12 cellular contexts compared by ENCODE assay signal in the genomic region with DNA sequence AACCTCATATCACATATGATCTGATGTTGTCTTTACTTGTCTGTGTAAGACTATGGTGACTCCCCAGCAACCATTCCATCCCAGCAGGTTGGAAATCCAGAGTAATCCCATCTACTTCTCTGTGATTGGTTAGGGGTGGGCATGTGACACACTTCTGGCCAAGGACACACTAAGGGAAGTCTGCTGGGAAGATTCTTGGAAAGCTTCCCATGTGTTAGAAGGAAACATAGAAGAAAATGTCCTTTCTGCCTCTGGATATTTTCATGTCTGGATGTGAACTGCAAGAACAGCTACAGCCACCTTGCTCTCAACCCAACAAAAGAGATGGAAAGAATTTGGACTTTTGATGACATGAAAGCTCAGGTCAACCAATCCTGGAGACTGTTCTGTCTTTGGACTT. TPM values are rescaled to one million over a fixed set of nuclear protein-coding genes. Genes with fewer than 3 reads are reported as not detected.
A peak's percentile ranks its signal among the peaks of the same experiment; 100 is the strongest.
DNase-seq lines count a peak whose midpoint lies in the region; ATAC-seq, FAIRE-seq and TF ChIP-seq lines count a peak whose summit lies in the region.
"Had no signal": no experiment of that assay in that cellular context is flagged by ENCODE, and none has a peak within 500 bp of the region (broad histone marks: within the 10 kb centered on the region; RNA-seq: fewer than 3 reads in every experiment).

No MANE protein-coding gene starts in this region.

- DNase-seq in HFFc6 (peak; percentile 53), K562 (ENCODE audit: extremely low read depth in 1 of 4, low spot score in 3 of 4) (no peak), left cardiac atrium (peak; percentile 30), stromal cell of bone marrow (ENCODE audit: low read depth) (peak; percentile 59), kidney (no peak), middle frontal gyrus (ENCODE audit: extremely low spot score, low spot score) (no peak)
- DNase-seq in activated effector memory CD4-positive, alpha-beta T cell treated with Interleukin-2 at 50 U/mL for 16 hours: no peak
- DNase-seq: NCI-H187 treated with DMSO at 0.1 percent for 48 hours, SHP77 treated with DMSO at 0.1 percent for 48 hours, spleen had no signal

- FAIRE-seq in K562 (lab: Jason Lieb, UNC): no peak
- no peak for FAIRE-seq in kidney (lab: Jason Lieb, UNC)
- FAIRE-seq: keratinocyte had no signal

- no peaks in the 10 kb centered on the region for H3K9me1 ChIP-seq in K562 (ENCODE audit: control insufficient read depth, insufficient read depth, low read length)

- H3K4me1 Mint-ChIP-seq in HFFc6 (ENCODE audit: low read depth): peaks cover 23% of the 10 kb centered on the region

- H3K9me3 Mint-ChIP-seq in HFFc6: no peaks in the 10 kb centered on the region
- H3K9me3 Mint-ChIP-seq: stimulated activated naive CD8-positive, alpha-beta T cell treated with anti-CD3 and anti-CD28 coated beads, Interleukin-15, Interleukin-2, amounts not matched to agents 100 ng/mL and 50 ng/mL, for 24 hours had no signal

- TF ChIP-seq POLR2A in K562 (conservative IDR thresholded peaks at IDR 0.05): no peak

- H2AFZ ChIP-seq in K562 (ENCODE audit: low read depth, low read length): no peak overlapping the region

- H3K27me3 Mint-ChIP-seq in HFFc6 (ENCODE audit: insufficient read depth): no peaks in the 10 kb centered on the region; the same call in 1 of the 2 replicates

- peaks cover 20% of the 10 kb centered on the region for H3K36me3 Mint-ChIP-seq in HFFc6 (ENCODE audit: low read depth)

- peaks cover 23% of the 10 kb centered on the region for H3K79me2 ChIP-seq in K562 (ENCODE audit: control insufficient read depth, insufficient read depth, low read length)

- BruUV-seq in K562 (replicated peaks; lab: Mats Ljungman, UMichigan): no TSS peak

- no peak for TF ChIP-seq RAD21 in K562 (CRISPR knock-in tag; conservative IDR thresholded peaks at IDR 0.05 in 1 of 2, IDR thresholded peaks at IDR 0.05 in 1 of 2)

- peaks cover 24 to 27% of the 10 kb centered on the region in 2 experiments for H3K4me1 ChIP-seq in K562 (replicated peaks in 1 of 2; ENCODE audit: control insufficient read depth in 2 of 2, insufficient read depth in 2 of 2, low read length in 2 of 2)
- peaks cover 2 to 7% of the 10 kb centered on the region in 2 donors for H3K4me1 ChIP-seq in kidney (ENCODE audit: control insufficient read depth in 1 of 2, insufficient read depth in 1 of 2, low read depth in 1 of 2, low read length in 2 of 2)

- H3K9me3 ChIP-seq in K562 (replicated peaks; ENCODE audit: control insufficient read depth, insufficient read depth, low read depth, low read length) (no peaks in the 10 kb centered on the region), kidney (ENCODE audit: control insufficient read depth in 1 of 2, low read length in 2 of 2) (no peaks in the 10 kb centered on the region)
- H3K9me3 ChIP-seq: spleen had no signal

- POLR2A ChIA-PET in K562 (lab: Yijun Ruan, JAX): interaction anchor here (0.6 to 4.4 kb wide), 7 partner anchors 9 to 25 kb away, joined by 3 to 38 read pairs (median 5); no protein-coding TSS in a partner anchor

- H3K4me3 ChIP-seq in K562 (no peak overlapping the region), kidney (ENCODE audit: low read length in 2 of 2) (no peak overlapping the region)
- H3K4me3 ChIP-seq: spleen had no signal

- no peak overlapping the region for H3K4me2 ChIP-seq in K562 (ENCODE audit: insufficient read depth, low read length)

- intact Hi-C loops in K562 (cut with micrococcal nuclease) (no loop called here), left cardiac atrium (cut with DNase I) (no loop called here), kidney (cut with DNase I) (no loop called here)

- H3K4me3 Mint-ChIP-seq in HFFc6: no peak overlapping the region
- H3K4me3 Mint-ChIP-seq: stimulated activated naive CD8-positive, alpha-beta T cell treated with anti-CD3 and anti-CD28 coated beads, Interleukin-15, Interleukin-2, amounts not matched to agents 100 ng/mL and 50 ng/mL, for 24 hours had no signal

- ATAC-seq in K562: no peak
- no peak for ATAC-seq in left cardiac atrium

- no peaks in the 10 kb centered on the region for H3K27me3 ChIP-seq in K562 (ENCODE audit: control insufficient read depth in 2 of 2, insufficient read depth in 2 of 2, low read length in 2 of 2)
- H3K27me3 ChIP-seq: spleen had no signal

- H3K9ac ChIP-seq in K562 (ENCODE audit: insufficient read depth in 1 of 2, low read depth in 2 of 2, low read length in 2 of 2) (no peak overlapping the region), kidney (ENCODE audit: low read length in 2 of 2) (no peak overlapping the region)

- CTCF ChIA-PET in K562 (lab: Yijun Ruan, JAX; ENCODE audit: low intra/inter-chr PET ratio): no interaction called here

- TF ChIP-seq CTCF in HFFc6 (IDR thresholded peaks at IDR 0.05): no peak
- TF ChIP-seq CTCF in K562 (IDR thresholded peaks at IDR 0.05 in 2 of 3, conservative IDR thresholded peaks at IDR 0.05 in 1 of 3; ENCODE audit: insufficient read depth in 2 of 3, low read depth in 1 of 3, low read length in 3 of 3): no peak
- no peak for TF ChIP-seq CTCF in kidney (IDR thresholded peaks at IDR 0.05; ENCODE audit: borderline replicate concordance, extremely low read depth, insufficient read depth)

- TF ChIP-seq EP300 in K562 (IDR thresholded peaks at IDR 0.05; ENCODE audit: low read length): no peak

- peaks cover 3% of the 10 kb centered on the region; the same call in 1 of the 2 replicates for H4K20me1 ChIP-seq in K562 (replicated peaks; ENCODE audit: control insufficient read depth, insufficient read depth, low read length)

- H3K27ac ChIP-seq in K562 (ENCODE audit: extremely low read depth, low read depth, low read length) (no peak overlapping the region), kidney (ENCODE audit: low read depth in 2 of 2, low read length in 2 of 2) (no peak overlapping the region)

- H3K27ac Mint-ChIP-seq in HFFc6: no peak overlapping the region
- H3K27ac Mint-ChIP-seq: stimulated activated naive CD8-positive, alpha-beta T cell treated with anti-CD3 and anti-CD28 coated beads, Interleukin-15, Interleukin-2, amounts not matched to agents 100 ng/mL and 50 ng/mL, for 24 hours had no signal

- in situ Hi-C loops in K562 (cut with MboI): no loop called here

- peaks cover 6% of the 10 kb centered on the region for H3K36me3 ChIP-seq in K562 (ENCODE audit: control insufficient read depth, insufficient read depth, low read length)
- no peaks in the 10 kb centered on the region for H3K36me3 ChIP-seq in kidney (ENCODE audit: control insufficient read depth in 1 of 2, insufficient read depth in 2 of 2, low read length in 2 of 2)
- H3K36me3 ChIP-seq: spleen had no signal

TF ChIP-seq in K562, 482 proteins besides CTCF, POLR2A, EP300 and RAD21 (continues in another document):
- TF ChIP-seq ZBTB49 (CRISPR knock-in tag; IDR thresholded peaks at IDR 0.05; ENCODE audit: borderline replicate concordance) (no peak), RAD51 (IDR thresholded peaks at IDR 0.05; ENCODE audit: borderline replicate concordance, low read depth) (peak; percentile 83), PTRF (tag; IDR thresholded peaks at IDR 0.05) (no peak), USF1 (CRISPR knock-in tag; IDR thresholded peaks at IDR 0.05) (peak; percentile 84)

RNA-seq across cellular contexts. Expression of gene UBE2Q2, which starts 2.6 kb away (rescaled TPM):
- 10 to 100 TPM; 38.4 to 45.6 (median 43.2) TPM for total RNA-seq in HFFc6 (2021; fragmentation: NEBNext Ultra II Directional; extraction: Animal tissue kit (Norgen Biotek cat#: 25700))
- 25.9 and 57.4 TPM in 2 replicates for total RNA-seq in K562 (2011; cell fraction: chromatin; rRNA removed; ENCODE audit: low replicate concordance)
- 17.8 and 19.2 TPM in 2 replicates for total RNA-seq in K562 (2011; cell fraction: nucleolus; rRNA removed)
- total RNA-seq in K562 (2011; cell fraction: nucleoplasm; rRNA removed): 40.3 and 64.1 TPM in 2 replicates
- total RNA-seq in K562 (2014; rRNA removed) (11.6 and 12.1 TPM in 2 replicates), K562 (2014; rRNA removed; fragmentation: Illumina TruSeq; extraction: Trizol) (22.0 and 22.9 TPM in 2 replicates), K562 (2015; rRNA removed; fragmentation: Illumina TruSeq; extraction: Trizol) (20.2 and 24.0 TPM in 2 replicates), K562 (2021) (15.2 and 16.2 TPM in 2 replicates), left cardiac atrium (10 to 100 TPM; 24.1 to 25.4 TPM), kidney (31.6 TPM)
- polyA plus RNA-seq in K562 (2011; rRNA removed) (15.4 and 19.2 TPM in 2 replicates), K562 (2014; fragmentation: Illumina TruSeq; extraction: Trizol) (13.4 and 16.9 TPM in 2 replicates), K562 (2014; fragmentation: Nextera tagmentation; extraction: Ambion mirVana) (1 to 10 TPM; 6.2 to 7.1 TPM), K562 (2014; rRNA removed) (13.0 and 13.5 TPM in 2 replicates), kidney (ENCODE audit: insufficient read depth, low read depth, low replicate concordance) (18.1 TPM)
- 5.5 and 7.4 TPM in 2 replicates for polyA plus RNA-seq in K562 (2011; cell fraction: cytosol; rRNA removed)
- 19.2 and 26.7 TPM in 2 replicates for polyA plus RNA-seq in K562 (2011; cell fraction: nucleus; rRNA removed)
- 13.1 and 13.6 TPM in 2 replicates for polyA plus RNA-seq in K562 (2012)
- 16.7 and 18.0 TPM in 2 replicates for polyA minus RNA-seq in K562 (2011; rRNA and poly(A)+ RNA removed)
- polyA minus RNA-seq in K562 (2011; cell fraction: cytosol; rRNA and poly(A)+ RNA removed): 6.3 and 6.8 TPM in 2 replicates
- polyA minus RNA-seq in K562 (2011; cell fraction: nucleus; rRNA and poly(A)+ RNA removed): 25.3 and 28.0 TPM in 2 replicates

Comparison
In these comparisons a context has a peak if more than half of its experiments do, and no peak if none do; other contexts are left out.
1. DNase-seq: peak in HFFc6 (single experiment), left cardiac atrium (single experiment) and stromal cell of bone marrow (single experiment); none in K562 (0 of 4), kidney (single experiment), activated effector memory CD4-positive, alpha-beta T cell treated with Interleukin-2 at 50 U/mL for 16 hours (single experiment) and middle frontal gyrus (single experiment).